In genomic region chr20:6490849-6491248, GRCh38 we compare ENCODE assay signal across 1 cellular context.
TF ChIP-seq lines count a peak whose summit lies in the region.

No MANE protein-coding gene starts in this region.

TF ChIP-seq in HepG2, 621 proteins besides CTCF, POLR2A, EP300 and RAD21 (continued from another document and continues in another):
- TF ChIP-seq MAZ (IDR thresholded peaks at IDR 0.05; ENCODE audit: borderline replicate concordance, low read depth, low read length) (no peak), MAZ (CRISPR knock-in tag; IDR thresholded peaks at IDR 0.05; ENCODE audit: low read depth) (no peak), ARNT (IDR thresholded peaks at IDR 0.05) (no peak), MED8 (CRISPR knock-in tag; IDR thresholded peaks at IDR 0.05; ENCODE audit: insufficient replicate concordance) (no peak), HDAC2 (CRISPR knock-in tag; IDR thresholded peaks at IDR 0.05) (peak; percentile 87), FOXP1 (IDR thresholded peaks at IDR 0.05) (no peak), FOXP1 (CRISPR knock-in tag; IDR thresholded peaks at IDR 0.05) (peak; percentile 45; the same call in 1 of the 2 replicates), PAWR (CRISPR knock-in tag; IDR thresholded peaks at IDR 0.05; ENCODE audit: borderline replicate concordance) (no peak), TCF12 (IDR thresholded peaks at IDR 0.05) (no peak), TCF12 (CRISPR knock-in tag; IDR thresholded peaks at IDR 0.05) (0 out of 2 replicates have a peak, but pooled peaks have one; percentile 53), SOX5 (CRISPR knock-in tag; IDR thresholded peaks at IDR 0.05; ENCODE audit: borderline replicate concordance) (peak; percentile 58), ARNT2 (CRISPR knock-in tag; IDR thresholded peaks at IDR 0.05; ENCODE audit: low read depth) (no peak), FOSL2 (CRISPR knock-in tag; IDR thresholded peaks at IDR 0.05) (peak; percentile 44; the same call in 1 of the 2 replicates), ZSCAN21 (CRISPR knock-in tag; IDR thresholded peaks at IDR 0.05; ENCODE audit: borderline replicate concordance) (no peak), ZNF772 (CRISPR knock-in tag; IDR thresholded peaks at IDR 0.05) (no peak), SATB2 (CRISPR knock-in tag; IDR thresholded peaks at IDR 0.05) (no peak), THAP11 (CRISPR knock-in tag; IDR thresholded peaks at IDR 0.05) (peak; percentile 38; the same call in 1 of the 2 replicates), PAX8 (CRISPR knock-in tag; IDR thresholded peaks at IDR 0.05; ENCODE audit: borderline replicate concordance) (no peak), AFF4 (CRISPR knock-in tag; IDR thresholded peaks at IDR 0.05) (no peak), RFX3 (CRISPR knock-in tag; IDR thresholded peaks at IDR 0.05) (peak; percentile 30; the same call in 1 of the 2 replicates), HMG20B (CRISPR knock-in tag; conservative IDR thresholded peaks at IDR 0.05) (peak; percentile 68; the same call in 1 of the 2 replicates), SNAPC4 (CRISPR knock-in tag; IDR thresholded peaks at IDR 0.05) (no peak), ERF (CRISPR knock-in tag; IDR thresholded peaks at IDR 0.05) (0 out of 2 replicates have a peak, but pooled peaks have one; percentile 51), HDAC6 (IDR thresholded peaks at IDR 0.05; ENCODE audit: low read depth, low read length) (no peak), NR2F6 (IDR thresholded peaks at IDR 0.05) (no peak), NR2F6 (CRISPR knock-in tag; IDR thresholded peaks at IDR 0.05) (0 out of 2 replicates have a peak, but pooled peaks have one; percentile 14), ZSCAN25 (CRISPR knock-in tag; IDR thresholded peaks at IDR 0.05) (no peak), RXRB (CRISPR knock-in tag; IDR thresholded peaks at IDR 0.05; ENCODE audit: borderline replicate concordance) (peak; percentile 44; the same call in 1 of the 2 replicates), SKI (IDR thresholded peaks at IDR 0.05; ENCODE audit: partially characterized antibody) (peak; percentile 31), IKZF5 (CRISPR knock-in tag; IDR thresholded peaks at IDR 0.05) (peak; percentile 65; the same call in 1 of the 2 replicates), HNF4A (CRISPR knock-in tag; IDR thresholded peaks at IDR 0.05) (peak; percentile 99), NPAS2 (CRISPR knock-in tag; IDR thresholded peaks at IDR 0.05; ENCODE audit: borderline replicate concordance) (no peak), MYC (CRISPR knock-in tag; IDR thresholded peaks at IDR 0.05; ENCODE audit: borderline replicate concordance) (no peak), NKX3-1 (CRISPR knock-in tag; IDR thresholded peaks at IDR 0.05) (0 out of 2 replicates have a peak, but pooled peaks have one; percentile 57), FOXJ3 (CRISPR knock-in tag; IDR thresholded peaks at IDR 0.05; ENCODE audit: borderline replicate concordance) (peak; percentile 24; the same call in 1 of the 2 replicates), SP140L (CRISPR knock-in tag; IDR thresholded peaks at IDR 0.05; ENCODE audit: borderline replicate concordance) (0 out of 2 replicates have a peak, but pooled peaks have one; percentile 73), ZNF7 (CRISPR knock-in tag; IDR thresholded peaks at IDR 0.05) (peak; percentile 51; the same call in 1 of the 2 replicates), DZIP1 (CRISPR knock-in tag; IDR thresholded peaks at IDR 0.05) (no peak), ZMYM4 (CRISPR knock-in tag; IDR thresholded peaks at IDR 0.05) (peak; percentile 73; the same call in 1 of the 2 replicates)
- TF ChIP-seq, protein P1, sequence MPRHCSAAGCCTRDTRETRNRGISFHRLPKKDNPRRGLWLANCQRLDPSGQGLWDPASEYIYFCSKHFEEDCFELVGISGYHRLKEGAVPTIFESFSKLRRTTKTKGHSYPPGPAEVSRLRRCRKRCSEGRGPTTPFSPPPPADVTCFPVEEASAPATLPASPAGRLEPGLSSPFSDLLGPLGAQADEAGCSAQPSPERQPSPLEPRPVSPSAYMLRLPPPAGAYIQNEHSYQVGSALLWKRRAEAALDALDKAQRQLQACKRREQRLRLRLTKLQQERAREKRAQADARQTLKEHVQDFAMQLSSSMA (CRISPR knock-in tag; IDR thresholded peaks at IDR 0.05) = 0 out of 2 replicates have a peak, but pooled peaks have one; percentile 57
- TF ChIP-seq, protein P2, sequence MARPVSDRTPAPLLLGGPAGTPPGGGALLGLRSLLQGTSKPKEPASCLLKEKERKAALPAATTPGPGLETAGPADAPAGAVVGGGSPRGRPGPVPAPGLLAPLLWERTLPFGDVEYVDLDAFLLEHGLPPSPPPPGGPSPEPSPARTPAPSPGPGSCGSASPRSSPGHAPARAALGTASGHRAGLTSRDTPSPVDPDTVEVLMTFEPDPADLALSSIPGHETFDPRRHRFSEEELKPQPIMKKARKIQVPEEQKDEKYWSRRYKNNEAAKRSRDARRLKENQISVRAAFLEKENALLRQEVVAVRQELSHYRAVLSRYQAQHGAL (CRISPR knock-in tag; IDR thresholded peaks at IDR 0.05; ENCODE audit: not compliant biosample characterization) = no peak
- TF ChIP-seq, protein P3, sequence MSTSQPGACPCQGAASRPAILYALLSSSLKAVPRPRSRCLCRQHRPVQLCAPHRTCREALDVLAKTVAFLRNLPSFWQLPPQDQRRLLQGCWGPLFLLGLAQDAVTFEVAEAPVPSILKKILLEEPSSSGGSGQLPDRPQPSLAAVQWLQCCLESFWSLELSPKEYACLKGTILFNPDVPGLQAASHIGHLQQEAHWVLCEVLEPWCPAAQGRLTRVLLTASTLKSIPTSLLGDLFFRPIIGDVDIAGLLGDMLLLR (CRISPR knock-in tag; IDR thresholded peaks at IDR 0.05) = no peak
- TF ChIP-seq, protein P4, sequence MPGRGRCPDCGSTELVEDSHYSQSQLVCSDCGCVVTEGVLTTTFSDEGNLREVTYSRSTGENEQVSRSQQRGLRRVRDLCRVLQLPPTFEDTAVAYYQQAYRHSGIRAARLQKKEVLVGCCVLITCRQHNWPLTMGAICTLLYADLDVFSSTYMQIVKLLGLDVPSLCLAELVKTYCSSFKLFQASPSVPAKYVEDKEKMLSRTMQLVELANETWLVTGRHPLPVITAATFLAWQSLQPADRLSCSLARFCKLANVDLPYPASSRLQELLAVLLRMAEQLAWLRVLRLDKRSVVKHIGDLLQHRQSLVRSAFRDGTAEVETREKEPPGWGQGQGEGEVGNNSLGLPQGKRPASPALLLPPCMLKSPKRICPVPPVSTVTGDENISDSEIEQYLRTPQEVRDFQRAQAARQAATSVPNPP (CRISPR knock-in tag; IDR thresholded peaks at IDR 0.05) = 0 out of 2 replicates have a peak, but pooled peaks have one; percentile 49
- TF ChIP-seq, protein P5, sequence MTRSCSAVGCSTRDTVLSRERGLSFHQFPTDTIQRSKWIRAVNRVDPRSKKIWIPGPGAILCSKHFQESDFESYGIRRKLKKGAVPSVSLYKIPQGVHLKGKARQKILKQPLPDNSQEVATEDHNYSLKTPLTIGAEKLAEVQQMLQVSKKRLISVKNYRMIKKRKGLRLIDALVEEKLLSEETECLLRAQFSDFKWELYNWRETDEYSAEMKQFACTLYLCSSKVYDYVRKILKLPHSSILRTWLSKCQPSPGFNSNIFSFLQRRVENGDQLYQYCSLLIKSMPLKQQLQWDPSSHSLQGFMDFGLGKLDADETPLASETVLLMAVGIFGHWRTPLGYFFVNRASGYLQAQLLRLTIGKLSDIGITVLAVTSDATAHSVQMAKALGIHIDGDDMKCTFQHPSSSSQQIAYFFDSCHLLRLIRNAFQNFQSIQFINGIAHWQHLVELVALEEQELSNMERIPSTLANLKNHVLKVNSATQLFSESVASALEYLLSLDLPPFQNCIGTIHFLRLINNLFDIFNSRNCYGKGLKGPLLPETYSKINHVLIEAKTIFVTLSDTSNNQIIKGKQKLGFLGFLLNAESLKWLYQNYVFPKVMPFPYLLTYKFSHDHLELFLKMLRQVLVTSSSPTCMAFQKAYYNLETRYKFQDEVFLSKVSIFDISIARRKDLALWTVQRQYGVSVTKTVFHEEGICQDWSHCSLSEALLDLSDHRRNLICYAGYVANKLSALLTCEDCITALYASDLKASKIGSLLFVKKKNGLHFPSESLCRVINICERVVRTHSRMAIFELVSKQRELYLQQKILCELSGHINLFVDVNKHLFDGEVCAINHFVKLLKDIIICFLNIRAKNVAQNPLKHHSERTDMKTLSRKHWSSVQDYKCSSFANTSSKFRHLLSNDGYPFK (CRISPR knock-in tag; IDR thresholded peaks at IDR 0.05; ENCODE audit: borderline replicate concordance) = no peak
